11 cellular contexts compared by ENCODE assay signal in the genomic region with DNA sequence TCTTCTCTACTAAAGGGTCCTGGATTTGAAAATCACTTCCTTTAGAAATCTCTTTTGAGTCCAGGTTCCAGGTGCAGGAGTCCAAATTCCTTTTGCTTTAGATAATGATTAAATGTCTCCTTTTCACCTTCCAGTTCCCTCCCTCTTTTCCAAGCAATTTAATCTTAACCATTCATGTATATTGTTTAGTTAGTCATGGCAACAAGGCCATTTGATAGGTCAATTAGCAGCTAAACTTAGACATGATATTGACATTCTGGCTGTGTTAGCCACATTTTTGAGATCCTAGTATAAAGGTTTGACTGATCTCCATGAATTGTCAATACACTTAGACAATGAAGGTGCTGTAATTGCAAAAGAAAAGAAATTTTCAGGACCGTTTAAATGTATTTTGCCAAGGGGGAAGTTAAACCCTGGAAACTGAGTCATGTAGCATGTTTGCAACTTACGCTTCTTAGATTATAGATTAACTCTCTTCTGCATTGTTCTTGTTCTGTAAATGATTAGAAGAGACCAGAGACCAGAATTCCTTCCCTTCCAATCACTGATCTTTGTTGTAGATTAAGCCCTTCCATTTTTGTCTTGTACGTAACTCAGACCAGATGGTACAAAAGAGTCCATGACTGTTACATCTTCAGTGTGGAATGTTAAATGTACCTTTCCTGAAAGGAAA. TPM values are rescaled to one million over a fixed set of nuclear protein-coding genes. Genes with fewer than 3 reads are reported as not detected.
DNase-seq lines count a peak whose midpoint lies in the region; ATAC-seq, FAIRE-seq and TF ChIP-seq lines count a peak whose summit lies in the region.
"Had no signal": no experiment of that assay in that cellular context is flagged by ENCODE, and none has a peak within 500 bp of the region (broad histone marks: within the 10 kb centered on the region; RNA-seq: fewer than 3 reads in every experiment).

No MANE protein-coding gene starts in this region.

- peak overlapping the region; percentile 26 for H3K4me3 ChIP-seq in GM23248
- no peak overlapping the region for H3K4me3 ChIP-seq in epithelial cell of proximal tubule (ENCODE audit: low read depth, low read length)
- H3K4me3 ChIP-seq in pancreas = no peak overlapping the region

- in situ Hi-C loops in GM23248 (cut with MboI) = no loop called here

- peak overlapping the region; percentile 56 for H3K9ac ChIP-seq in GM23248

- H3K9me3 ChIP-seq in GM23248 (ENCODE audit: low read depth) (no peaks in the 10 kb centered on the region), pancreas (no peaks in the 10 kb centered on the region)

- H3K4me1 ChIP-seq in GM23248 (ENCODE audit: insufficient read depth) (peaks cover 73% of the 10 kb centered on the region), pancreas (peaks cover 0 to 17% (median 11%) of the 10 kb centered on the region in 3 donors)

- H3K79me2 ChIP-seq in GM23248 (ENCODE audit: insufficient read depth) = peaks cover 23% of the 10 kb centered on the region

- no peaks in the 10 kb centered on the region for H4K20me1 ChIP-seq in GM23248 (ENCODE audit: insufficient read depth)

- WGBS in GM23248 (ENCODE audit: low coverage in 1 of 2, low lambda C conversion rate in 2 of 2, missing lambda C conversion rate in 2 of 2), 2 experiments = 1 to 4% methylated on average over 3 of the region's 3 CpGs
- 21 to 24% methylated on average over 3 of the region's 3 CpGs for WGBS in pancreas, 2 donors

- H3F3A ChIP-seq in GM23248 (ENCODE audit: insufficient read depth) = peaks cover 55% of the 10 kb centered on the region

- peak overlapping the region; percentile 88 for H3K27ac ChIP-seq in GM23248
- H3K27ac ChIP-seq in pancreas = peak overlapping the region; percentile 3 to 67 (median 50)

- FAIRE-seq in pancreas (lab: Jason Lieb, UNC) (peak; percentile 88), HTR-8/SVneo (lab: Jason Lieb, UNC) (no peak)
- FAIRE-seq: TTC549 had no signal

- intact Hi-C loops in pancreas (cut with DNase I) = no loop called here

- TF ChIP-seq CTCF in epithelial cell of proximal tubule (conservative IDR thresholded peaks at IDR 0.05; ENCODE audit: low read depth, low read length) (no peak), pancreas (IDR thresholded peaks at IDR 0.05) (no peak)

- DNase-seq in GM23248 = peak; percentile 83
- peak; percentile 62 for DNase-seq in NCI-H2171 treated with DMSO at 0.1 percent for 48 hours (lab: John Stamatoyannopoulos, UW)
- peak; percentile 96 for DNase-seq in epithelial cell of proximal tubule (ENCODE audit: low read depth)
- DNase-seq in pancreas = no peak
- no peak for DNase-seq in NCI-H524 treated with DMSO at 0.1 percent for 48 hours (lab: John Stamatoyannopoulos, UW)
- no peak for DNase-seq in HTR-8/SVneo (ENCODE audit: insufficient read length, low spot score)
- DNase-seq in OCI-M2 (lab: John Stamatoyannopoulos, UW; ENCODE audit: unreplicated experiment) = no peak
- DNase-seq: amniotic stem cell had no signal

- H3K4me2 ChIP-seq in GM23248 (ENCODE audit: unreplicated experiment) = peak overlapping the region; percentile 71

- H3K9me2 ChIP-seq in GM23248 (ENCODE audit: insufficient read depth) = no peaks in the 10 kb centered on the region

- no peaks in the 10 kb centered on the region for H3K36me3 ChIP-seq in GM23248 (ENCODE audit: low read depth)
- no peaks in the 10 kb centered on the region for H3K36me3 ChIP-seq in pancreas

- no peak overlapping the region for H2AFZ ChIP-seq in GM23248

- peak; percentile 84 to 89 (median 86) for ATAC-seq in pancreas
- ATAC-seq in HG03520 (IDR thresholded peaks at IDR 0.05; ENCODE audit: unreplicated experiment) = no peak
- ATAC-seq: stimulated activated effector memory CD8-positive, alpha-beta T cell treated with anti-CD3 and anti-CD28 coated beads, Interleukin-12 subunit alpha, Interleukin-12 subunit beta, amount 100 ng/mL, for 72 hours had no signal

- H3K27me3 ChIP-seq in GM23248 (replicated peaks; ENCODE audit: insufficient read depth) (no peaks in the 10 kb centered on the region), pancreas (no peaks in the 10 kb centered on the region)

RNA-seq across cellular contexts. Expression of a gene that starts 12.4 kb away (rescaled TPM):
- 313 and 349 TPM in 2 replicates for total RNA-seq in GM23248 (2014; rRNA removed; shearing (Covaris generic))
- polyA plus RNA-seq in GM23248 (2016; fragmentation: Nextera tagmentation; extraction: Ambion mirVana) = 590 and 607 TPM in 2 replicates
- total RNA-seq in epithelial cell of proximal tubule = 650 and 726 TPM in 2 replicates
- 10 to 100 TPM; 20.2 to 68.1 (median 37.4) TPM for total RNA-seq in pancreas
- polyA plus RNA-seq in pancreas = 100 to 1,000 TPM in 1 of 2 donors, 10 to 100 TPM in 1; 48.5 to 104 TPM

Comparison
In these comparisons a context has a peak if more than half of its experiments do, and no peak if none do; other contexts are left out.
1. DNase-seq: peak in GM23248 (single experiment), NCI-H2171 treated with DMSO at 0.1 percent for 48 hours (single experiment) and epithelial cell of proximal tubule (single experiment); none in pancreas (0 of 6), NCI-H524 treated with DMSO at 0.1 percent for 48 hours (single experiment), HTR-8/SVneo (single experiment) and OCI-M2 (single experiment).